In the genomic region with DNA sequence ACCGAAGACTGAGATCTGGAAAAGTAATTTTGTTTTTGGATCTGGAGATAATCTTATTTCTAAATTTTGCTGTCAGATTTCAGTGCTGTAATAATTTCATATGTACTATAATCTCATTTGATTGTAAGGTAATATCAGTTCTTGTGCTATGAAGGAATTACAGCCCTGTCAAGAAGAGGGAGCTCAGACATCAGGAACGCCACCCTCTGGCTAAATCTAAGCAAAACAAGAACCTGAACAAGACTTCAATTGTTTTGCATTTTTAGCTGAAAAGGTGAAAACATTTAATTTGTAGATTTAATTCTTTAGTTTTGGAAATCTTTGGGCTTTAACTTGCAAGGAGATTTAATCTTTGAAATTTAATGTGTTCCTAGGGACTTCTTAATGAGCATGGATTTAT, we compare ENCODE assay signal across 10 cellular contexts.
A peak's percentile ranks its signal among the peaks of the same experiment; 100 is the strongest.
DNase-seq lines count a peak whose midpoint lies in the region; ATAC-seq and TF ChIP-seq lines count a peak whose summit lies in the region.
"Had no signal": no experiment of that assay in that cellular context is flagged by ENCODE, and none has a peak within 500 bp of the region (broad histone marks: within the 10 kb centered on the region; RNA-seq: fewer than 3 reads in every experiment).

No MANE protein-coding gene starts in this region.

- peak overlapping the region in 2 of 5 experiments; percentile 48 to 54 for H3K27ac Mint-ChIP-seq in brain
- H3K27ac Mint-ChIP-seq: naive B cell had no signal

- no peaks in the 10 kb centered on the region for H3K79me2 ChIP-seq in mesendoderm (ENCODE audit: control insufficient read depth, insufficient read depth, low read length)

- H3K56ac ChIP-seq in mesendoderm (ENCODE audit: low read length), result no peak overlapping the region

- H3K36me3 Mint-ChIP-seq in brain, result no peaks in the 10 kb centered on the region
- H3K36me3 Mint-ChIP-seq: naive B cell had no signal

- H3K9ac ChIP-seq in mesendoderm (ENCODE audit: low read length), result no peak overlapping the region

- no peak overlapping the region for H3K4me3 Mint-ChIP-seq in brain
- H3K4me3 Mint-ChIP-seq: naive B cell had no signal

- no peak overlapping the region for H3K4me3 ChIP-seq in mesendoderm (ENCODE audit: low read length)

- H2BK5ac ChIP-seq in mesendoderm (ENCODE audit: low read length), result no peak overlapping the region

- peaks cover 0 to 9% (median 0%) of the 10 kb centered on the region in 5 experiments for H3K9me3 Mint-ChIP-seq in brain
- H3K9me3 Mint-ChIP-seq: naive B cell had no signal

- H3K36me3 ChIP-seq in mesendoderm (ENCODE audit: control insufficient read depth, insufficient read depth, low read length), result no peaks in the 10 kb centered on the region

- H3K4me1 Mint-ChIP-seq in brain, result peaks cover 3% of the 10 kb centered on the region
- H3K4me1 Mint-ChIP-seq: naive B cell had no signal

- H3K4me2 ChIP-seq in mesendoderm (ENCODE audit: low read length), result no peak overlapping the region

- no peak overlapping the region for H4K5ac ChIP-seq in mesendoderm (ENCODE audit: low read length)

- WGBS in mesendoderm (ENCODE audit: extremely low coverage, insufficient coverage, low lambda C conversion rate), result no CpG with 5 or more reads among the region's 2 CpGs

- H3K27me3 Mint-ChIP-seq in brain, result peaks cover 3% of the 10 kb centered on the region
- H3K27me3 Mint-ChIP-seq: naive B cell had no signal

- DNase-seq in DMS53 treated with DMSO at 0.1 percent for 48 hours (lab: John Stamatoyannopoulos, UW; ENCODE audit: unreplicated experiment) (peak; percentile 12), LHCN-M2 (ENCODE audit: low read depth) (peak; percentile 11), mesendoderm (peak; percentile 65), GDM1 (lab: John Stamatoyannopoulos, UW) (no peak), NCI-H226 (no peak)
- DNase-seq: naive B cell; stimulated activated naive CD8-positive, alpha-beta T cell treated with anti-CD3 and anti-CD28 coated beads, Interleukin-15, Interleukin-2, amounts not matched to agents 100 U/mL and 50 U/mL, for 24 hours had no signal

- peak; percentile 40 to 68 for TF ChIP-seq CTCF in brain (conservative IDR thresholded peaks at IDR 0.05)

- no peak for ATAC-seq in GM21737 (IDR thresholded peaks at IDR 0.05; ENCODE audit: unreplicated experiment)
- no peak for ATAC-seq in HG03025 (IDR thresholded peaks at IDR 0.05; ENCODE audit: low FRiP score, unreplicated experiment)
- ATAC-seq: stimulated activated naive CD8-positive, alpha-beta T cell treated with anti-CD3 and anti-CD28 coated beads, Interleukin-15, Interleukin-2, amounts not matched to agents 100 U/mL and 50 U/mL, for 24 hours had no signal

- H2BK120ac ChIP-seq in mesendoderm (ENCODE audit: low read depth, low read length), result no peak overlapping the region

- H4K8ac ChIP-seq in mesendoderm (ENCODE audit: low read depth, low read length), result no peak overlapping the region

- no peak overlapping the region for H2AK5ac ChIP-seq in mesendoderm (ENCODE audit: low read length)

- no peak overlapping the region for H3K18ac ChIP-seq in mesendoderm (ENCODE audit: low read length)

- no peak overlapping the region for H2BK15ac ChIP-seq in mesendoderm (replicated peaks; ENCODE audit: low read depth)

- H3K27me3 ChIP-seq in mesendoderm (ENCODE audit: insufficient read depth, low read length, poor library complexity), result no peaks in the 10 kb centered on the region

- H3K4me1 ChIP-seq in mesendoderm (ENCODE audit: control insufficient read depth, low read depth, low read length), result no peaks in the 10 kb centered on the region

- no peak overlapping the region for H3K4ac ChIP-seq in mesendoderm (ENCODE audit: low read depth, low read length)

- H3K27ac ChIP-seq in mesendoderm (ENCODE audit: low read depth, low read length), result no peak overlapping the region

- no peak overlapping the region for H3K23ac ChIP-seq in mesendoderm (ENCODE audit: low read length)

- no peaks in the 10 kb centered on the region for H3K79me1 ChIP-seq in mesendoderm (ENCODE audit: low read length)

Comparison
In these comparisons a context has a peak if more than half of its experiments do, and no peak if none do; other contexts are left out.
1. DNase-seq: peak in DMS53 treated with DMSO at 0.1 percent for 48 hours (single experiment), LHCN-M2 (single experiment) and mesendoderm (single experiment); none in GDM1 (single experiment) and NCI-H226 (single experiment).